ENCODE assay signal across 14 cellular contexts in genomic region chr7:73437091-73437490, GRCh38.
"Had no signal": no experiment of that assay in that cellular context is flagged by ENCODE, and none has a peak within 500 bp of the region (broad histone marks: within the 10 kb centered on the region; RNA-seq: fewer than 3 reads in every experiment).

No MANE protein-coding gene starts in this region.

- DNase-seq: activated CD4-positive, alpha-beta memory T cell treated with anti-CD3 and anti-CD28 coated beads for 36 hours; activated CD4-positive, alpha-beta T cell treated with anti-CD3 and anti-CD28 coated beads for 36 hours; activated effector memory CD4-positive, alpha-beta T cell treated with anti-CD3 and anti-CD28 coated beads, Interleukin-2, amount 50 U/mL, for 16 hours; activated T-cell treated with anti-CD3 and anti-CD28 coated beads, Interleukin-2, amount 50 U/mL, for 48 hours; islet precursor cell; natural killer cell; T-helper 1 cell; upper lobe of right lung had no signal

- ATAC-seq: activated CD4-positive, alpha-beta T cell treated with anti-CD3 and anti-CD28 coated beads for 36 hours; natural killer cell; upper lobe of right lung had no signal

- H3K9me3 ChIP-seq: esophagus muscularis mucosa, prostate gland, thoracic aorta, upper lobe of right lung had no signal

- H3K4me1 Mint-ChIP-seq: activated CD4-positive, alpha-beta T cell treated with anti-CD3 and anti-CD28 coated beads for 36 hours; activated naive CD4-positive, alpha-beta T cell treated with anti-CD3 and anti-CD28 coated beads, Interleukin-2, amount 50 U/mL, for 24 hours; natural killer cell had no signal

- H3K4me1 ChIP-seq: prostate gland, upper lobe of right lung had no signal

- H3K4me3 ChIP-seq: esophagus muscularis mucosa, hepatocyte, prostate gland, thoracic aorta, upper lobe of right lung had no signal

- H3K4me3 Mint-ChIP-seq: activated CD4-positive, alpha-beta memory T cell treated with anti-CD3 and anti-CD28 coated beads for 36 hours; activated CD4-positive, alpha-beta T cell treated with anti-CD3 and anti-CD28 coated beads for 36 hours; activated naive CD4-positive, alpha-beta T cell treated with anti-CD3 and anti-CD28 coated beads, Interleukin-2, amount 50 U/mL, for 24 hours; natural killer cell had no signal

- H3K27ac Mint-ChIP-seq: activated CD4-positive, alpha-beta memory T cell treated with anti-CD3 and anti-CD28 coated beads for 36 hours; activated CD4-positive, alpha-beta T cell treated with anti-CD3 and anti-CD28 coated beads for 36 hours; activated naive CD4-positive, alpha-beta T cell treated with anti-CD3 and anti-CD28 coated beads, Interleukin-2, amount 50 U/mL, for 24 hours; natural killer cell had no signal

- H3K27ac ChIP-seq: esophagus muscularis mucosa, hepatocyte, prostate gland, thoracic aorta, upper lobe of right lung, WERI-Rb-1 had no signal

- H3K9me3 Mint-ChIP-seq: activated naive CD4-positive, alpha-beta T cell treated with anti-CD3 and anti-CD28 coated beads, Interleukin-2, amount 50 U/mL, for 24 hours; natural killer cell had no signal

- H3K27me3 ChIP-seq: hepatocyte had no signal
